In genomic region chr12:57846577-57847319, GRCh38 we compare ENCODE assay signal across 8 cellular contexts. TPM values are rescaled to one million over a fixed set of nuclear protein-coding genes. Genes with fewer than 3 reads are reported as not detected.
A peak's percentile ranks its signal among the peaks of the same experiment; 100 is the strongest.
DNase-seq lines count a peak whose midpoint lies in the region; ATAC-seq, FAIRE-seq and TF ChIP-seq lines count a peak whose summit lies in the region.

Gene CTDSP2 (minus strand): TSS chr12:57846729. CDS start chr12:57846435, 294 bp downstream.

- H2AFZ ChIP-seq in astrocyte (ENCODE audit: low read depth, low read length): peak within 1 kb of the TSS; percentile 88

- peak within 1 kb of the TSS; percentile 94 for H3K27ac ChIP-seq in astrocyte (ENCODE audit: low read depth, low read length)
- H3K27ac ChIP-seq in right cardiac atrium (ENCODE audit: low read length): peak within 1 kb of the TSS; percentile 100

- H4K20me1 ChIP-seq in astrocyte (ENCODE audit: insufficient read depth, low read length): peaks cover 37% of the 10 kb centered on the region

- peaks cover 46% of the 10 kb centered on the region for H3K79me2 ChIP-seq in astrocyte (ENCODE audit: insufficient read depth, low read length)

- H3K9me3 Mint-ChIP-seq in astrocyte (ENCODE audit: unreplicated experiment): no peaks in the 10 kb centered on the region

- H3K36me3 ChIP-seq in astrocyte (ENCODE audit: insufficient read depth, low read length): peaks cover 2% of the 10 kb centered on the region

- peak within 1 kb of the TSS; percentile 97 for H3K4me2 ChIP-seq in astrocyte (ENCODE audit: low read length)

- H3K9me3 ChIP-seq in astrocyte (ENCODE audit: insufficient read depth, low read depth, low read length): no peaks in the 10 kb centered on the region
- H3K9me3 ChIP-seq in right cardiac atrium (ENCODE audit: control insufficient read depth, low read length): no peaks in the 10 kb centered on the region

- DNase-seq in NCI-H2081 (lab: John Stamatoyannopoulos, UW): peak; percentile 97 to 98
- peak; percentile 83 for DNase-seq in T-helper 9 cell
- DNase-seq in astrocyte (ENCODE audit: low read depth): peak; percentile 93
- peak; percentile 100 for DNase-seq in right cardiac atrium
- peak; percentile 97 for DNase-seq in pulmonary artery endothelial cell (ENCODE audit: low read depth, low spot score)
- peak; percentile 100 for DNase-seq in urothelium cell line (ENCODE audit: low spot score)

- H3K4me3 ChIP-seq in astrocyte (ENCODE audit: insufficient read depth, low read depth, low read length) (peak within 1 kb of the TSS; percentile 90), right cardiac atrium (ENCODE audit: low read length) (peak within 1 kb of the TSS; percentile 92)

- under 1% methylated on average over 58 of the region's 58 CpGs for WGBS in right cardiac atrium

- FAIRE-seq in astrocyte (lab: Jason Lieb, UNC) (no peak), urothelium cell line (lab: Jason Lieb, UNC) (no peak)

- peak within 1 kb of the TSS; percentile 95 for H3K9ac ChIP-seq in astrocyte (ENCODE audit: low read length)

- peaks cover 27% of the 10 kb centered on the region for H3K4me1 ChIP-seq in astrocyte (ENCODE audit: insufficient read depth, low read length)
- peaks cover 13% of the 10 kb centered on the region for H3K4me1 ChIP-seq in right cardiac atrium (ENCODE audit: control insufficient read depth, insufficient read depth, low read length)

- peak within 1 kb of the TSS; percentile 80 for H3K4me3 Mint-ChIP-seq in astrocyte (ENCODE audit: unreplicated experiment)

- intact Hi-C loops in right cardiac atrium (cut with DNase I): loop anchor here in 2 of 4 donors (5.0 kb wide), 2 partner anchors 46 to 51 kb away; no protein-coding TSS in a partner anchor

- H3K4me1 Mint-ChIP-seq in astrocyte (ENCODE audit: low read depth, unreplicated experiment): peaks cover 28% of the 10 kb centered on the region

- TF ChIP-seq CTCF in GM12874 (IDR thresholded peaks at IDR 0.05; ENCODE audit: insufficient read depth, low read depth, low read length) (0 out of 2 replicates have a peak, but pooled peaks have one; percentile 12), astrocyte (IDR thresholded peaks at IDR 0.05; ENCODE audit: insufficient read depth, low read depth, low read length) (no peak)

- no peaks in the 10 kb centered on the region for H3K36me3 Mint-ChIP-seq in astrocyte (ENCODE audit: low read depth, unreplicated experiment)

- peak within 1 kb of the TSS; percentile 83 for H3K27ac Mint-ChIP-seq in astrocyte (ENCODE audit: unreplicated experiment)

- ATAC-seq in HG02943 (IDR thresholded peaks at IDR 0.05; ENCODE audit: low read depth, unreplicated experiment): peak; percentile 40
- ATAC-seq in right cardiac atrium: peak; percentile 91 to 92

- H3K27me3 ChIP-seq in astrocyte (ENCODE audit: insufficient read depth, low read length) (peaks cover 2% of the 10 kb centered on the region), right cardiac atrium (ENCODE audit: control insufficient read depth, insufficient read depth) (no peaks in the 10 kb centered on the region)

- H3K27me3 Mint-ChIP-seq in astrocyte (ENCODE audit: low read depth, unreplicated experiment): peaks cover 19% of the 10 kb centered on the region

RNA-seq across cellular contexts. Expression of gene CTDSP2, which starts in this region (rescaled TPM):
- total RNA-seq in astrocyte (87.1 and 91.9 TPM in 2 replicates), right cardiac atrium (100 to 1,000 TPM in 2 of 4 donors, 10 to 100 TPM in 2; 94.3 to 116 (median 103) TPM), pulmonary artery endothelial cell (53.2 and 86.3 TPM in 2 replicates)
- polyA plus RNA-seq in right cardiac atrium: 41.7 TPM

Comparison
In these comparisons a context has a peak if more than half of its experiments do, and no peak if none do; other contexts are left out.
1. Peak in every context shown above with its lines: DNase-seq, ATAC-seq, H3K4me3 ChIP-seq and H3K27ac ChIP-seq.